Comparison of ENCODE assay signal across 34 cellular contexts in the genomic region with DNA sequence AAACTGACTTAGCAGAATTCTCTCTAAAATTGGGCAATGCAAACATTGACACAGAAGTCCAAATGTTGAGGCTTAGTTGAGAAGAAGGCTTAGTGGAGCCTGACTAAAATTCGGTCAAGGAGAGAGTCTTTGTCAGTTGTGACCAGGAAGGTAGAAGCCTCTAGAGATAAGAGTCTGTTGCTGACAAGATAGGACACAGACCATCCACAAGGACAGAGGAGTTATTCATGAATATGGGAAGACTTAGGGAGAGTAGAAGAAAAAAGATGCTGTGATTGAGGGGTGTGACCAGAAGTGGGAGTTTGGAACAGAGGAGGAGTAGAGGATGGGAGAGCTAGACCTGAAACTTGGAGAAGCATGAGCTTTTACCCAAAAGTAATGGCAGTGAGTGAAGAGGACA.
"Had no signal": no experiment of that assay in that cellular context is flagged by ENCODE, and none has a peak within 500 bp of the region (broad histone marks: within the 10 kb centered on the region; RNA-seq: fewer than 3 reads in every experiment).

No MANE protein-coding gene starts in this region.

- H3K4me3 ChIP-seq: MG63 had no signal

- H3K36me3 ChIP-seq: MG63 had no signal

- H3K27me3 ChIP-seq: MG63 had no signal

- H3K4me2 ChIP-seq: KMS-11 had no signal

- H3K9ac ChIP-seq: KMS-11 had no signal

- DNase-seq: Karpas-422, Kasumi-1, MG63, MM.1S, MV-4-11, NCI-H1048, NCI-H1092, NCI-H1105, NCI-H1105 treated with DMSO at 0.1 percent for 48 hours, NCI-H1417, NCI-H1417 treated with DMSO at 0.1 percent for 48 hours, NCI-H1436, NCI-H1436 treated with DMSO at 0.1 percent for 48 hours, NCI-H146, NCI-H1694, NCI-H1694 treated with DMSO at 0.1 percent for 48 hours, NCI-H187, NCI-H187 treated with DMSO at 0.1 percent for 48 hours, NCI-H1930, NCI-H2029, NCI-H2029 treated with DMSO at 0.1 percent for 48 hours, NCI-H2081, NCI-H2081 treated with DMSO at 0.1 percent for 48 hours, NCI-H2107, NCI-H2171, NCI-H2171 treated with DMSO at 0.1 percent for 48 hours, NCI-H2227 treated with DMSO at 0.1 percent for 48 hours, NCI-H226, NCI-H345, NCI-H446, NCI-H446 treated with DMSO at 0.1 percent for 48 hours, NCI-H510A, NCI-H510A treated with DMSO at 0.1 percent for 48 hours had no signal

- H3K27ac ChIP-seq: KMS-11 had no signal

- H3K9me3 ChIP-seq: MG63 had no signal
